Comparison of ENCODE assay signal across 13 cellular contexts in the genomic region with DNA sequence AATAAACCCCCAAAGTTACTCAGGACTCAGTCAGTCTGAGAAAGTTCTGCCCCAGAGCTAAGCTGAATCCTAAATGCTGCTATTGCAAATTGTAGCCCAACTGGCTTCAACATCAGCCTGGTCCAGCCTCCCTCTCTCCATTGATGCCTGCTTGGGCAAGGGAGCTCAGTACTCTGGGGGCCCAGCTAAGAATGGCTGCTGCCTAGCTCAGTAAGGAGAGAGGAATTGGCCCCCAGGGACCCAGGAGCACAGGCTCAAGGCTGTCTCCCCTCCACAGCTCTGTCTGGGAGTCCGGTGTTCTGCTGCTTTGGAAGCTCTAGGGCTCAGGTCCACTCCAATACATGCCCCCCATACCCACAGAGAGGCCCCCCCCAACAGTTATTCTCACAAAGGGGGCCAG. TPM values are rescaled to one million over a fixed set of nuclear protein-coding genes. Genes with fewer than 3 reads are reported as not detected.
DNase-seq lines count a peak whose midpoint lies in the region; ATAC-seq and TF ChIP-seq lines count a peak whose summit lies in the region.
"Had no signal": no experiment of that assay in that cellular context is flagged by ENCODE, and none has a peak within 500 bp of the region (broad histone marks: within the 10 kb centered on the region; RNA-seq: fewer than 3 reads in every experiment).

No MANE protein-coding gene starts in this region.

- no peaks in the 10 kb centered on the region for H4K20me1 ChIP-seq in OCI-LY3 (ENCODE audit: insufficient read depth, low read length)

- H3K27ac Mint-ChIP-seq in CD8-positive, alpha-beta T cell = peak overlapping the region; percentile 93
- no peak overlapping the region for H3K27ac Mint-ChIP-seq in glutamatergic neuron (ENCODE audit: unreplicated experiment)
- no peak overlapping the region for H3K27ac Mint-ChIP-seq in stimulated activated naive B cell treated with anti-CD40 and anti-IgM and Interleukin-4, amounts not matched to agents 10 μg/mL and 1 μg/mL and 100 μg/mL, for 72 hours

- peak overlapping the region; percentile 90 for H3K4me3 Mint-ChIP-seq in CD8-positive, alpha-beta T cell
- peak overlapping the region; percentile 94 for H3K4me3 Mint-ChIP-seq in glutamatergic neuron (ENCODE audit: unreplicated experiment)
- peak overlapping the region in 1 of 2 donors; percentile 99 for H3K4me3 Mint-ChIP-seq in stimulated activated naive B cell treated with anti-CD40 and anti-IgM and Interleukin-4, amounts not matched to agents 10 μg/mL and 1 μg/mL and 100 μg/mL, for 72 hours

- CTCF ChIA-PET in A673 (lab: Charles Lee) = no interaction called here
- CTCF ChIA-PET in CD8-positive, alpha-beta T cell (lab: Charles Lee) = interaction anchor here (0.8 to 5.7 kb wide), 5 partner anchors 11 to 61 kb away, joined by 3 to 42 read pairs (median 4); a partner anchor contains a TSS

- no TSS peak for BruUV-seq in A673 (replicated peaks; lab: Mats Ljungman, UMichigan)

- H3K9me3 ChIP-seq in A673 (ENCODE audit: low read depth, low read length, poor library complexity, severe bottlenecking) = no peaks in the 10 kb centered on the region
- H3K9me3 ChIP-seq in CD8-positive, alpha-beta T cell (ENCODE audit: low read length) = no peaks in the 10 kb centered on the region
- H3K9me3 ChIP-seq in OCI-LY3 (ENCODE audit: insufficient read depth, low read length) = no peaks in the 10 kb centered on the region

- H3K36me3 Mint-ChIP-seq in CD8-positive, alpha-beta T cell = peaks cover 38% of the 10 kb centered on the region
- H3K36me3 Mint-ChIP-seq in glutamatergic neuron (ENCODE audit: unreplicated experiment) = no peaks in the 10 kb centered on the region
- peaks cover 18 to 49% of the 10 kb centered on the region in 2 donors for H3K36me3 Mint-ChIP-seq in stimulated activated naive B cell treated with anti-CD40 and anti-IgM and Interleukin-4, amounts not matched to agents 10 μg/mL and 1 μg/mL and 100 μg/mL, for 72 hours

- H3K4me3 ChIP-seq in A673 (ENCODE audit: low read depth, low read length, poor library complexity, severe bottlenecking) (peak overlapping the region; percentile 97), OCI-LY3 (ENCODE audit: low read length) (peak overlapping the region; percentile 96)
- H3K4me3 ChIP-seq in CD8-positive, alpha-beta T cell (ENCODE audit: low read depth, low read length) = no peak overlapping the region

- peaks cover 51% of the 10 kb centered on the region for H3K4me1 Mint-ChIP-seq in CD8-positive, alpha-beta T cell (ENCODE audit: low read depth)
- peaks cover 14% of the 10 kb centered on the region for H3K4me1 Mint-ChIP-seq in glutamatergic neuron (ENCODE audit: low read depth, unreplicated experiment)
- peaks cover 56 to 65% of the 10 kb centered on the region in 2 donors for H3K4me1 Mint-ChIP-seq in stimulated activated naive B cell treated with anti-CD40 and anti-IgM and Interleukin-4, amounts not matched to agents 10 μg/mL and 1 μg/mL and 100 μg/mL, for 72 hours

- no peak overlapping the region for H2AFZ ChIP-seq in OCI-LY3 (ENCODE audit: low read depth, low read length)

- H3K4me2 ChIP-seq in OCI-LY3 (ENCODE audit: low read length) = peak overlapping the region; percentile 87

- DNase-seq in A673 (ENCODE audit: low spot score) (no peak), glutamatergic neuron (no peak), NCI-H226 (no peak), NCI-H128 (lab: John Stamatoyannopoulos, UW; ENCODE audit: unreplicated experiment) (no peak)
- DNase-seq in CD8-positive, alpha-beta T cell = no peak
- DNase-seq in stimulated activated naive B cell treated with anti-CD40 and anti-IgM and Interleukin-4, amounts not matched to agents 10 μg/mL and 1 μg/mL and 100 μg/mL, for 72 hours = no peak
- DNase-seq: activated gamma-delta T cell, mesendoderm, NCI-H1048, retina had no signal

- H3K9ac ChIP-seq in OCI-LY3 (ENCODE audit: low read length) = peak overlapping the region; percentile 91

- H3K27me3 ChIP-seq in A673 (replicated peaks; ENCODE audit: insufficient read depth, low read depth, low read length, poor library complexity) = no peaks in the 10 kb centered on the region
- H3K27me3 ChIP-seq in CD8-positive, alpha-beta T cell (ENCODE audit: insufficient read depth, low read length) = no peaks in the 10 kb centered on the region
- no peaks in the 10 kb centered on the region for H3K27me3 ChIP-seq in OCI-LY3 (ENCODE audit: low read depth, low read length)

- no peak for ATAC-seq in CD8-positive, alpha-beta T cell
- no peak for ATAC-seq in HG03095 (IDR thresholded peaks at IDR 0.05; ENCODE audit: unreplicated experiment)
- no peak for ATAC-seq in stimulated activated naive B cell treated with anti-CD40 and anti-IgM and Interleukin-4, amounts not matched to agents 10 μg/mL and 1 μg/mL and 100 μg/mL, for 72 hours (replicated peaks)

- H3K9me3 Mint-ChIP-seq in CD8-positive, alpha-beta T cell = no peaks in the 10 kb centered on the region
- H3K9me3 Mint-ChIP-seq in glutamatergic neuron (ENCODE audit: unreplicated experiment) = peaks cover 6% of the 10 kb centered on the region
- H3K9me3 Mint-ChIP-seq in stimulated activated naive B cell treated with anti-CD40 and anti-IgM and Interleukin-4, amounts not matched to agents 10 μg/mL and 1 μg/mL and 100 μg/mL, for 72 hours = no peaks in the 10 kb centered on the region

- TF ChIP-seq CTCF in A673 (conservative IDR thresholded peaks at IDR 0.05; ENCODE audit: low read depth, low read length) (no peak), OCI-LY3 (IDR thresholded peaks at IDR 0.05; ENCODE audit: low read depth, low read length) (no peak), glutamatergic neuron (IDR thresholded peaks at IDR 0.05; ENCODE audit: partially characterized antibody, unreplicated experiment) (no peak)
- no peak for TF ChIP-seq CTCF in CD8-positive, alpha-beta T cell (IDR thresholded peaks at IDR 0.05)

- peaks cover 29% of the 10 kb centered on the region for H3K4me1 ChIP-seq in A673 (ENCODE audit: insufficient read depth, low read length, poor library complexity, severe bottlenecking)
- peaks cover 58% of the 10 kb centered on the region for H3K4me1 ChIP-seq in CD8-positive, alpha-beta T cell (ENCODE audit: insufficient read depth, low read length)
- peaks cover 60% of the 10 kb centered on the region for H3K4me1 ChIP-seq in OCI-LY3 (ENCODE audit: low read length)

- no peak overlapping the region for H3K27ac ChIP-seq in A673 (ENCODE audit: low read depth, low read length, poor library complexity, severe bottlenecking)
- H3K27ac ChIP-seq in CD8-positive, alpha-beta T cell (ENCODE audit: low read depth, low read length) = no peak overlapping the region
- peak overlapping the region; percentile 98 for H3K27ac ChIP-seq in OCI-LY3 (ENCODE audit: low read length)

- no peaks in the 10 kb centered on the region for H3K27me3 Mint-ChIP-seq in CD8-positive, alpha-beta T cell (ENCODE audit: low read depth)
- H3K27me3 Mint-ChIP-seq in glutamatergic neuron (ENCODE audit: unreplicated experiment) = peaks cover 11% of the 10 kb centered on the region
- no peaks in the 10 kb centered on the region for H3K27me3 Mint-ChIP-seq in stimulated activated naive B cell treated with anti-CD40 and anti-IgM and Interleukin-4, amounts not matched to agents 10 μg/mL and 1 μg/mL and 100 μg/mL, for 72 hours

- H3K36me3 ChIP-seq in A673 (ENCODE audit: insufficient read depth, low read length, poor library complexity, severe bottlenecking) (peaks cover 16% of the 10 kb centered on the region), OCI-LY3 (replicated peaks; ENCODE audit: low read depth, low read length) (peaks cover 60% of the 10 kb centered on the region)
- peaks cover 26% of the 10 kb centered on the region for H3K36me3 ChIP-seq in CD8-positive, alpha-beta T cell (ENCODE audit: insufficient read depth, low read length)

- intact Hi-C loops in A673 (cut with micrococcal nuclease; ENCODE audit: unreplicated experiment) = no loop called here
- intact Hi-C loops in CD8-positive, alpha-beta T cell (cut with DNase I, micrococcal nuclease) = loop anchor here in 1 of 2 experiments (5.0 kb wide), 1 partner anchor 179 kb away; a partner anchor contains a TSS

- POLR2A ChIA-PET in A673 (lab: Charles Lee; ENCODE audit: low non-redundant PET) = no interaction called here
- POLR2A ChIA-PET in CD8-positive, alpha-beta T cell (lab: Charles Lee) = interaction anchor here (1.0 to 1.1 kb wide), 2 partner anchors 48 to 169 kb away, joined by 4 read pairs; a partner anchor contains a TSS

- H3K79me2 ChIP-seq in OCI-LY3 (ENCODE audit: low read length) = peaks cover 55% of the 10 kb centered on the region

RNA-seq across cellular contexts. Expression of a gene that starts 1.6 kb away (rescaled TPM):
- total RNA-seq in A673 (2021) (44.6 and 46.8 TPM in 2 replicates), glutamatergic neuron (ENCODE audit: unreplicated experiment) (57.2 TPM)
- total RNA-seq in CD8-positive, alpha-beta T cell = 10 to 100 TPM; 48.9 to 49.9 TPM

RNA-seq across cellular contexts. Expression of a gene that starts 20.5 kb away (rescaled TPM):
- 51.6 and 64.8 TPM in 2 replicates for total RNA-seq in A673 (2021)
- total RNA-seq in CD8-positive, alpha-beta T cell = 10 to 100 TPM; 46.2 to 60.0 TPM
- total RNA-seq in glutamatergic neuron (ENCODE audit: unreplicated experiment) = 63.1 TPM

RNA-seq across cellular contexts. Expression of a gene that starts 25.8 kb away (rescaled TPM):
- total RNA-seq in A673 (2021) = 9.7 and 12.0 TPM in 2 replicates
- total RNA-seq in CD8-positive, alpha-beta T cell = 10 to 100 TPM; 16.3 to 16.5 TPM
- total RNA-seq in glutamatergic neuron (ENCODE audit: unreplicated experiment) = 50.9 TPM

RNA-seq across cellular contexts. Expression of a gene that starts 44.7 kb away (rescaled TPM):
- total RNA-seq in A673 (2021) = not detected in 2 replicates
- total RNA-seq in CD8-positive, alpha-beta T cell = not detected
- total RNA-seq in glutamatergic neuron (ENCODE audit: unreplicated experiment) = not detected
- total RNA-seq: NCI-H460 had no signal

RNA-seq across cellular contexts. Expression of a gene that starts 48.0 kb away (rescaled TPM):
- total RNA-seq in A673 (2021) (213 and 219 TPM in 2 replicates), glutamatergic neuron (ENCODE audit: unreplicated experiment) (31.5 TPM)
- total RNA-seq in CD8-positive, alpha-beta T cell = 10 to 100 TPM; 23.1 to 26.6 TPM
